ENCODE assay signal across 33 cellular contexts in genomic region chr6:122984393-122984792, GRCh38. TPM values are rescaled to one million over a fixed set of nuclear protein-coding genes. Genes with fewer than 3 reads are reported as not detected.
"Had no signal": no experiment of that assay in that cellular context is flagged by ENCODE, and none has a peak within 500 bp of the region (broad histone marks: within the 10 kb centered on the region; RNA-seq: fewer than 3 reads in every experiment).

No MANE protein-coding gene starts in this region.

- ATAC-seq: activated T-helper 17 cell treated with anti-CD3 and anti-CD28 coated beads, Interleukin-2, amount 50 U/mL, for 72 hours; T-cell had no signal

- H3K36me3 ChIP-seq: SJSA1 had no signal

- H3K9me3 ChIP-seq: SJSA1 had no signal

- H3K36me3 Mint-ChIP-seq: activated naive CD8-positive, alpha-beta T cell; T-cell had no signal

- H3K27ac ChIP-seq: SJSA1, VCaP had no signal

- H3K4me1 Mint-ChIP-seq: activated CD4-positive, alpha-beta memory T cell treated with anti-CD3 and anti-CD28 coated beads, Interleukin-2, amount 10 ng/mL, durations not matched to agents 7 days and 5 days; activated CD4-positive, alpha-beta T cell treated with anti-CD3 and anti-CD28 coated beads, Interleukin-2, amount 10 ng/mL, durations not matched to agents 7 days and 5 days; activated T-helper 17 cell treated with anti-CD3 and anti-CD28 coated beads, Interleukin-2, amount 50 U/mL, for 72 hours; brain; central memory CD8-positive, alpha-beta T cell; T-cell had no signal

- H3K27me3 Mint-ChIP-seq: activated CD4-positive, alpha-beta memory T cell treated with anti-CD3 and anti-CD28 coated beads, Interleukin-2, amount 10 ng/mL, durations not matched to agents 7 days and 5 days; activated CD4-positive, alpha-beta T cell treated with anti-CD3 and anti-CD28 coated beads, Interleukin-2, amount 10 ng/mL, durations not matched to agents 7 days and 5 days; activated T-helper 17 cell treated with anti-CD3 and anti-CD28 coated beads, Interleukin-2, amount 50 U/mL, for 72 hours; brain; central memory CD8-positive, alpha-beta T cell; T-cell had no signal

- H3K4me3 ChIP-seq: SJSA1 had no signal

- H3K27ac Mint-ChIP-seq: activated CD4-positive, alpha-beta memory T cell treated with anti-CD3 and anti-CD28 coated beads, Interleukin-2, amount 10 ng/mL, durations not matched to agents 7 days and 5 days; activated CD4-positive, alpha-beta T cell treated with anti-CD3 and anti-CD28 coated beads, Interleukin-2, amount 10 ng/mL, durations not matched to agents 7 days and 5 days; activated naive CD4-positive, alpha-beta T cell treated with anti-CD3 and anti-CD28 coated beads for 36 hours; activated naive CD8-positive, alpha-beta T cell; activated T-helper 17 cell treated with anti-CD3 and anti-CD28 coated beads, Interleukin-2, amount 50 U/mL, for 72 hours; brain; T-cell had no signal

- H3K4me1 ChIP-seq: SJSA1 had no signal

- DNase-seq: activated CD4-positive, alpha-beta memory T cell treated with anti-CD3 and anti-CD28 coated beads, Interleukin-2, amount 10 ng/mL, durations not matched to agents 7 days and 5 days; activated CD4-positive, alpha-beta T cell treated with anti-CD3 and anti-CD28 coated beads, Interleukin-2, amount 10 ng/mL, durations not matched to agents 7 days and 5 days; activated CD4-positive, CD25-positive, alpha-beta regulatory T cell; activated gamma-delta T cell; activated naive CD4-positive, alpha-beta T cell treated with anti-CD3 and anti-CD28 coated beads for 36 hours; activated T-cell treated with anti-CD3 and anti-CD28 coated beads for 4 hours; activated T-cell treated with anti-CD3 and anti-CD28 coated beads, Interleukin-2, amount 50 U/mL, for 48 hours; amygdala; cortex of kidney; Kasumi-1; NCI-H1092; NCI-H1417 treated with DMSO at 0.1 percent for 48 hours; NCI-H1694; NCI-H2029; NCI-H2107; NCI-H2171 treated with DMSO at 0.1 percent for 48 hours; NCI-H226; NCI-H526; NCI-H774; NK-92 treated with Interleukin-12 subunit alpha and Interleukin-12 subunit beta, amount 100 ng/mL, for 24 hours; SHP77; T-cell; T1000 had no signal

- H3K27me3 ChIP-seq: SJSA1 had no signal

- H3K4me3 Mint-ChIP-seq: activated CD4-positive, alpha-beta memory T cell treated with anti-CD3 and anti-CD28 coated beads, Interleukin-2, amount 10 ng/mL, durations not matched to agents 7 days and 5 days; activated CD4-positive, alpha-beta T cell treated with anti-CD3 and anti-CD28 coated beads, Interleukin-2, amount 10 ng/mL, durations not matched to agents 7 days and 5 days; activated naive CD4-positive, alpha-beta T cell treated with anti-CD3 and anti-CD28 coated beads for 36 hours; activated naive CD8-positive, alpha-beta T cell; activated T-helper 17 cell treated with anti-CD3 and anti-CD28 coated beads, Interleukin-2, amount 50 U/mL, for 72 hours; brain; central memory CD8-positive, alpha-beta T cell; T-cell had no signal

RNA-seq across cellular contexts. Expression of gene CLVS2, which starts 11.6 kb away (rescaled TPM):
- total RNA-seq: activated CD4-positive, alpha-beta memory T cell treated with anti-CD3 and anti-CD28 coated beads, Interleukin-2, amount 10 ng/mL, durations not matched to agents 7 days and 5 days; activated CD4-positive, alpha-beta T cell treated with anti-CD3 and anti-CD28 coated beads, Interleukin-2, amount 10 ng/mL, durations not matched to agents 7 days and 5 days; activated CD8-positive, alpha-beta memory T cell treated with anti-CD3 and anti-CD28 coated beads for 36 hours; activated naive CD4-positive, alpha-beta T cell treated with anti-CD3 and anti-CD28 coated beads for 36 hours; activated T-helper 17 cell treated with anti-CD3 and anti-CD28 coated beads, Interleukin-2, amount 50 U/mL, for 72 hours; astrocyte; M059J; NCI-H460; SJSA1; T-cell had no signal
